8 cellular contexts compared by ENCODE assay signal in the genomic region with DNA sequence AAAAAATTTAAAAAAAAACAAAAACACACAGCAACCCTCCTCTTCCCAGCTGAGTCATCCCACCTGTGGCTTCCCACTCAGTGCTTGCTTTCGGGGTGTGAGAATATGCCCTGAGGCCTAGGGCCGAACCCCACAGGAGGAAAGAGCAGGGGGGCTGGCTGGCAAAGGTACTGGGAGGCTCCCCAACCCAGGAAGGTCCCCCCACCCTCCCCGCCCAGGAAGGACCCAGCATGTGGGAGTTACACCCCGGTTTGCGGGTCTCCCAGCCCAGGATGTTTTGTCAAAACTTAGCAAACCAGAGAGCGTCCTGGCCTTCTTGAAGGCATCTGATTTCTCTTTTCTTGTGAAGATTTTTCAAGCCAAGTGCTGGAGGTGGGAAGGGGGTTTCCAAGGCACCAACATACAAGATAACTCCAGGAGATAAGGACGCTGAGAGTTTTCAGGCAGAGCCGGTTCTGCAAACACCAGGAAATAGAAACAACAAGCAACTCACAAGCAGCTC.
A peak's percentile ranks its signal among the peaks of the same experiment; 100 is the strongest.
DNase-seq lines count a peak whose midpoint lies in the region; ATAC-seq lines count a peak whose summit lies in the region.

No MANE protein-coding gene starts in this region.

- H3K27ac ChIP-seq in epithelial cell of prostate = no peak overlapping the region

- H3K4me3 Mint-ChIP-seq in activated T-cell treated with anti-CD3 and anti-CD28 coated beads, Interleukin-2, amount 50 U/mL, for 24 hours = no peak overlapping the region
- H3K4me3 Mint-ChIP-seq in T-helper 2 cell treated with Interferon-gamma antibody and Interleukin-4, amounts not matched to agents 5 μg/mL and 100 μg/mL, for 36 hours = peak overlapping the region; percentile 28
- no peak overlapping the region for H3K4me3 Mint-ChIP-seq in stimulated activated naive B cell treated with anti-CD40 and anti-IgM and Interleukin-4, amounts not matched to agents 10 μg/mL and 1 μg/mL and 100 μg/mL, for 72 hours

- H3K27ac Mint-ChIP-seq in activated T-cell treated with anti-CD3 and anti-CD28 coated beads, Interleukin-2, amount 50 U/mL, for 24 hours = no peak overlapping the region
- H3K27ac Mint-ChIP-seq in T-helper 2 cell treated with Interferon-gamma antibody and Interleukin-4, amounts not matched to agents 5 μg/mL and 100 μg/mL, for 36 hours = peak overlapping the region; percentile 75
- H3K27ac Mint-ChIP-seq in stimulated activated naive B cell treated with anti-CD40 and anti-IgM and Interleukin-4, amounts not matched to agents 10 μg/mL and 1 μg/mL and 100 μg/mL, for 72 hours = peak overlapping the region; percentile 20

- ATAC-seq in stimulated activated naive B cell treated with anti-CD40 and anti-IgM and Interleukin-4, amounts not matched to agents 10 μg/mL and 1 μg/mL and 100 μg/mL, for 72 hours (replicated peaks) = no peak
- ATAC-seq in GM18498 (IDR thresholded peaks at IDR 0.05; ENCODE audit: unreplicated experiment) = no peak
- no peak for ATAC-seq in HG03108 (IDR thresholded peaks at IDR 0.05; ENCODE audit: unreplicated experiment)

- H3K4me1 Mint-ChIP-seq in activated T-cell treated with anti-CD3 and anti-CD28 coated beads, Interleukin-2, amount 50 U/mL, for 24 hours (ENCODE audit: low read depth) = peaks cover 19% of the 10 kb centered on the region
- peaks cover 13% of the 10 kb centered on the region for H3K4me1 Mint-ChIP-seq in T-helper 2 cell treated with Interferon-gamma antibody and Interleukin-4, amounts not matched to agents 5 μg/mL and 100 μg/mL, for 36 hours (ENCODE audit: low read depth)
- H3K4me1 Mint-ChIP-seq in stimulated activated naive B cell treated with anti-CD40 and anti-IgM and Interleukin-4, amounts not matched to agents 10 μg/mL and 1 μg/mL and 100 μg/mL, for 72 hours = peaks cover 16 to 29% of the 10 kb centered on the region in 2 donors

- H3K9me3 Mint-ChIP-seq in activated T-cell treated with anti-CD3 and anti-CD28 coated beads, Interleukin-2, amount 50 U/mL, for 24 hours = no peaks in the 10 kb centered on the region
- no peaks in the 10 kb centered on the region for H3K9me3 Mint-ChIP-seq in T-helper 2 cell treated with Interferon-gamma antibody and Interleukin-4, amounts not matched to agents 5 μg/mL and 100 μg/mL, for 36 hours
- H3K9me3 Mint-ChIP-seq in stimulated activated naive B cell treated with anti-CD40 and anti-IgM and Interleukin-4, amounts not matched to agents 10 μg/mL and 1 μg/mL and 100 μg/mL, for 72 hours = peaks cover 0 to 1% of the 10 kb centered on the region in 2 donors

- H3K36me3 Mint-ChIP-seq in activated T-cell treated with anti-CD3 and anti-CD28 coated beads, Interleukin-2, amount 50 U/mL, for 24 hours (ENCODE audit: low read depth) = no peaks in the 10 kb centered on the region
- no peaks in the 10 kb centered on the region for H3K36me3 Mint-ChIP-seq in T-helper 2 cell treated with Interferon-gamma antibody and Interleukin-4, amounts not matched to agents 5 μg/mL and 100 μg/mL, for 36 hours (ENCODE audit: low read depth)
- H3K36me3 Mint-ChIP-seq in stimulated activated naive B cell treated with anti-CD40 and anti-IgM and Interleukin-4, amounts not matched to agents 10 μg/mL and 1 μg/mL and 100 μg/mL, for 72 hours = peaks cover 0 to 5% of the 10 kb centered on the region in 2 donors

- H3K27me3 Mint-ChIP-seq in activated T-cell treated with anti-CD3 and anti-CD28 coated beads, Interleukin-2, amount 50 U/mL, for 24 hours = peaks cover 3% of the 10 kb centered on the region
- no peaks in the 10 kb centered on the region for H3K27me3 Mint-ChIP-seq in T-helper 2 cell treated with Interferon-gamma antibody and Interleukin-4, amounts not matched to agents 5 μg/mL and 100 μg/mL, for 36 hours (ENCODE audit: low read depth)
- H3K27me3 Mint-ChIP-seq in stimulated activated naive B cell treated with anti-CD40 and anti-IgM and Interleukin-4, amounts not matched to agents 10 μg/mL and 1 μg/mL and 100 μg/mL, for 72 hours = peaks cover 0 to 7% of the 10 kb centered on the region in 2 donors

- peak; percentile 22 for DNase-seq in activated T-cell treated with anti-CD3 and anti-CD28 coated beads for 48 hours (ENCODE audit: low read depth)
- no peak for DNase-seq in activated T-cell treated with anti-CD3 and anti-CD28 coated beads, Interleukin-2, amount 50 U/mL, for 24 hours
- peak; percentile 59 for DNase-seq in T-helper 2 cell treated with Interferon-gamma antibody and Interleukin-4, amounts not matched to agents 5 μg/mL and 100 μg/mL, for 36 hours (ENCODE audit: low spot score)
- peak; percentile 51 for DNase-seq in epithelial cell of prostate (ENCODE audit: low read depth, low spot score)
- no peak for DNase-seq in stimulated activated naive B cell treated with anti-CD40 and anti-IgM and Interleukin-4, amounts not matched to agents 10 μg/mL and 1 μg/mL and 100 μg/mL, for 72 hours
- no peak for DNase-seq in HPDE6-E6E7 (ENCODE audit: extremely low spot score)

Comparison
In these comparisons a context has a peak if more than half of its experiments do, and no peak if none do; other contexts are left out.
1. DNase-seq: peak in activated T-cell treated with anti-CD3 and anti-CD28 coated beads for 48 hours (single experiment), T-helper 2 cell treated with Interferon-gamma antibody and Interleukin-4, amounts not matched to agents 5 μg/mL and 100 μg/mL, for 36 hours (single experiment) and epithelial cell of prostate (single experiment); none in activated T-cell treated with anti-CD3 and anti-CD28 coated beads, Interleukin-2, amount 50 U/mL, for 24 hours (single experiment), stimulated activated naive B cell treated with anti-CD40 and anti-IgM and Interleukin-4, amounts not matched to agents 10 μg/mL and 1 μg/mL and 100 μg/mL, for 72 hours (single experiment) and HPDE6-E6E7 (single experiment).